ENCODE assay signal across 8 cellular contexts in the genomic region with DNA sequence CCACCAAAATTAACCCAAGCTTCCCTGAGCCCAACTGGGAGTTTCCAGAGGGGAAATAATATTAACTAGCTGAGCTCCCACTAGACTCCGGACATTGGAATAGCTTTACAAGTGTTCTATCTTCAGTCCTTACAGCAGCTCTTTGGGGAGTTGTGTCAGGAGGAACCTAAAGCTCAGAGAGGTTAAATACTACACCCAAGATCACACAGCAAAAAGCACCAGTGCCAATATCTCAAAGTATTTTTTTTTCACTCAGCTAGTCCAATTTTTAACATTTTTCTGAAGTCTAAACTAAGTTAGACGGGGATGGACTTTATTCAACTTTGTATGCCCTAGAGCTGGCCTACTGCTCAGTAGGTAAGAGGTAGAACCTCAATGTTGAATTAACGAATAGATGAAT.
"Had no signal": no experiment of that assay in that cellular context is flagged by ENCODE, and none has a peak within 500 bp of the region (broad histone marks: within the 10 kb centered on the region; RNA-seq: fewer than 3 reads in every experiment).

No MANE protein-coding gene starts in this region.

- ATAC-seq: HCT116 had no signal

- H3K9ac ChIP-seq: GM23248, KMS-11 had no signal

- H3K4me2 ChIP-seq: KMS-11 had no signal

- H3K4me3 ChIP-seq: GM23248, HAP-1 had no signal

- H3K27ac ChIP-seq: GM23248, KMS-11 had no signal

- H3K4me1 ChIP-seq: HAP-1 had no signal

- H3K36me3 ChIP-seq: HAP-1 had no signal

- H2AFZ ChIP-seq: GM23248 had no signal

- H3K9me3 ChIP-seq: HAP-1 had no signal

- DNase-seq: GM23248, GOT3, H7, IMR-90, KBM-7 had no signal
